ENCODE assay signal across 1 cellular context in the genomic region with DNA sequence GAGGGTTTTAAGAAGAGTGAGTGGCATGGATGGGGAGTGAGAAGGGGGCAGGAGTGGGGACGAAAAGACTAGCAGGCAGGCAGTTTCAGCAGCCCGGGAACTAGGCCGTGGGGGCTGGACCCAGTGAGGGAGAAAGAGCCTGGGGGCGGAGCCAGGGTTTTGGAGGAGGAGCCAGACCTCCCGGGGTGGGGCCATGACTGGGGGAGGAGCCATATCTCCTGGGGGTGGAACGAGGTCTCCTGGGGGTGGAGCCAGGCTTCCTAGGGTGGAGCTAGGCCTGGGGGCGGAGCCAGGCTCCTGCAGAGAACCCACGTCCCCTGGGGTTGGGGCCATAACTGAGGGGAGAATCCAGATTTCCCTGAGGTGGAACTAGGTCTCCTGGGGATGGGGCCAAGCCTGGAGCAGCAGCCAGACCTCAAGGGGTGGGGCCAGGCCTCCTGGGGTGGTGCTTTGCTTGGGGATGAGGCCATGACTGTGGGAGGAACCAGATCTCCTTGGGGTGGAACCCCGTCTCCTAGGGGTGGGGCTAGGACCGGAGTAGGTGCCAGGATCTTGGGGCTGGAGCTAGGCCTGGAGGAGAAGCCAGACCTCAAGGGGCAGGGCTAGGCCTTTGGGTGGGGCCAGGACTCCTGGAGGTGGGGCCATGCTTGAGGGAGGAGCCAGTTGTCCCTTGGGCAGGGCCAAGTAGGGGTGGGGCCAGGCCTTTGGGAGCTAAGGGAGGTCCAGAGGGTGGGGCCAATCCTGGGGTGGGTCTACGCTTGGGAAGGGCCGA.
TF ChIP-seq lines count a peak whose summit lies in the region.

No MANE protein-coding gene starts in this region.

TF ChIP-seq in K562, 482 proteins besides CTCF, POLR2A, EP300 and RAD21 (continued from another document):
- TF ChIP-seq, protein P1, sequence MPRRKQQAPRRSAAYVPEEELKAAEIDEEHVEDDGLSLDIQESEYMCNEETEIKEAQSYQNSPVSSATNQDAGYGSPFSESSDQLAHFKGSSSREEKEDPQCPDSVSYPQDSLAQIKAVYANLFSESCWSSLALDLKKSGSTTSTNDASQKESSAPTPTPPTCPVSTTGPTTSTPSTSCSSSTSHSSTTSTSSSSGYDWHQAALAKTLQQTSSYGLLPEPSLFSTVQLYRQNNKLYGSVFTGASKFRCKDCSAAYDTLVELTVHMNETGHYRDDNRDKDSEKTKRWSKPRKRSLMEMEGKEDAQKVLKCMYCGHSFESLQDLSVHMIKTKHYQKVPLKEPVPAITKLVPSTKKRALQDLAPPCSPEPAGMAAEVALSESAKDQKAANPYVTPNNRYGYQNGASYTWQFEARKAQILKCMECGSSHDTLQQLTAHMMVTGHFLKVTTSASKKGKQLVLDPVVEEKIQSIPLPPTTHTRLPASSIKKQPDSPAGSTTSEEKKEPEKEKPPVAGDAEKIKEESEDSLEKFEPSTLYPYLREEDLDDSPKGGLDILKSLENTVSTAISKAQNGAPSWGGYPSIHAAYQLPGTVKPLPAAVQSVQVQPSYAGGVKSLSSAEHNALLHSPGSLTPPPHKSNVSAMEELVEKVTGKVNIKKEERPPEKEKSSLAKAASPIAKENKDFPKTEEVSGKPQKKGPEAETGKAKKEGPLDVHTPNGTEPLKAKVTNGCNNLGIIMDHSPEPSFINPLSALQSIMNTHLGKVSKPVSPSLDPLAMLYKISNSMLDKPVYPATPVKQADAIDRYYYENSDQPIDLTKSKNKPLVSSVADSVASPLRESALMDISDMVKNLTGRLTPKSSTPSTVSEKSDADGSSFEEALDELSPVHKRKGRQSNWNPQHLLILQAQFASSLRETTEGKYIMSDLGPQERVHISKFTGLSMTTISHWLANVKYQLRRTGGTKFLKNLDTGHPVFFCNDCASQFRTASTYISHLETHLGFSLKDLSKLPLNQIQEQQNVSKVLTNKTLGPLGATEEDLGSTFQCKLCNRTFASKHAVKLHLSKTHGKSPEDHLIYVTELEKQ (CRISPR knock-in tag; IDR thresholded peaks at IDR 0.05) = no peak
